Comparison of ENCODE assay signal across 9 cellular contexts in the genomic region with DNA sequence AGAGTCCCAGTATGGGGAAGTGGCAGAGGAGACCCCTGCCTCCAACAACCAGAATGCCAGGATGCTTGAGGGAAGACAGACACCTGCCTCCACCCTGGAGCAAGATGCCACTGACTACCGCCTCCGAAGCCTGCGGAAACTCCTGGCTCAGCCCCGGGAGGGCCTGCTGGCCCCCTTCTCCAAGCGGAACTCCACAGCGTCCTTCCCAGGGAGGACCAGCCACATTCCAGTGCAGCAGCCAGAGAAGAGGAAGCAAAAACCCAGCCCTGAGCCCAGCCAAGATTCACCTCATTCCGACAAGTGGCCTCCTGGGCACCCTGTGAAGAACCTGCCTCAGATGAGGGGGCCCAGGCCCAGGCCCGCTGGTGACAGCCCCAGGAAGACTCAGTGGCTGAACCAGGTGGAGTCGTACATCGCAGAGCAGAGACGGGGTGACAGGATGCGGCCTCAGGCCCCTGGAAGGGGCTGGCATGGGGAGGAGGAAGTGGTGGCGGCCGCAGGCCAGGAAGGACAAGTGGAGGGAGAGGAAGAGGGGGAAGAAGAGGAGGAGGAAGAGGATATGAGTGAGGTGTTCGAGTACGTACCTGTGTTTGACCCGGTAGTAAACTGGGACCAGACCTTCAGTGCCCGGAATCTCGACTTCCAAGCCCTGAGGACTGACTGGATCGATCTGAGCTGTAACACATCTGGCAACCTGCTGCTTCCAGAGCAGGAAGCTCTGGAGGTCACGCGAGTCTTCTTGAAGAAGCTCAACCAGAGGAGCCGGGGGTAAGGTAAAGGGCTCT.
DNase-seq lines count a peak whose midpoint lies in the region; ATAC-seq and TF ChIP-seq lines count a peak whose summit lies in the region.
"Had no signal": no experiment of that assay in that cellular context is flagged by ENCODE, and none has a peak within 500 bp of the region (broad histone marks: within the 10 kb centered on the region; RNA-seq: fewer than 3 reads in every experiment).

No MANE protein-coding gene starts in this region.

- no peak overlapping the region for H2BK120ac ChIP-seq in mesenchymal stem cell (ENCODE audit: low read depth, low read length)

- H3K4me3 ChIP-seq in GM12865 (ENCODE audit: low read depth, low read length), result peak overlapping the region; percentile 67
- peak overlapping the region in 1 of 2 experiments; percentile 48 for H3K4me3 ChIP-seq in neutrophil (ENCODE audit: low read depth in 1 of 2, low read length in 1 of 2)
- H3K4me3 ChIP-seq in mesenchymal stem cell (ENCODE audit: insufficient read depth in 1 of 2, low read depth in 1 of 2, low read length in 2 of 2), result no peak overlapping the region

- no peak overlapping the region for H2BK12ac ChIP-seq in mesenchymal stem cell (ENCODE audit: low read length in 2 of 2)

- no peak overlapping the region for H3K9ac ChIP-seq in mesenchymal stem cell (ENCODE audit: low read length)

- H3K23ac ChIP-seq in mesenchymal stem cell (ENCODE audit: low read length in 2 of 2), result no peak overlapping the region

- no peaks in the 10 kb centered on the region for H3K27me3 ChIP-seq in neutrophil
- H3K27me3 ChIP-seq in mesenchymal stem cell (ENCODE audit: control insufficient read depth in 1 of 2, insufficient read depth in 1 of 2, low read length in 2 of 2), result peaks cover 39 to 80% of the 10 kb centered on the region in 2 experiments

- no peak overlapping the region for H2BK15ac ChIP-seq in mesenchymal stem cell (ENCODE audit: low read depth, poor library complexity, severe bottlenecking)

- peaks cover 11 to 39% of the 10 kb centered on the region in 2 experiments for H3K4me1 ChIP-seq in neutrophil (ENCODE audit: control insufficient read depth in 1 of 2, insufficient read depth in 1 of 2, low read depth in 1 of 2, low read length in 1 of 2)
- H3K4me1 ChIP-seq in mesenchymal stem cell (ENCODE audit: control insufficient read depth, insufficient read depth, low read depth, low read length), result no peaks in the 10 kb centered on the region

- H3K9me3 ChIP-seq in neutrophil, result no peaks in the 10 kb centered on the region
- H3K9me3 ChIP-seq in mesenchymal stem cell (ENCODE audit: control insufficient read depth, low read length), result peaks cover 7% of the 10 kb centered on the region

- DNase-seq in GM12865 (ENCODE audit: low read depth), result peak; percentile 69
- DNase-seq in activated gamma-delta T cell (lab: John Stamatoyannopoulos, UW), result peak; percentile 37
- no peak for DNase-seq in mesenchymal stem cell
- DNase-seq in epidermal melanocyte (ENCODE audit: insufficient read length, low spot score), result no peak
- DNase-seq in activated CD4-positive, CD25-positive, alpha-beta regulatory T cell (lab: John Stamatoyannopoulos, UW), result no peak
- DNase-seq: NCI-H1105, NCI-H774 had no signal

- H3K18ac ChIP-seq in mesenchymal stem cell (ENCODE audit: low read depth in 1 of 2, low read length in 2 of 2), result no peak overlapping the region

- H2AFZ ChIP-seq in mesenchymal stem cell (ENCODE audit: low read depth, low read length), result no peak overlapping the region

- H4K8ac ChIP-seq in mesenchymal stem cell (ENCODE audit: low read length), result no peak overlapping the region

- H3K27ac ChIP-seq in neutrophil (peak overlapping the region; percentile 77), mesenchymal stem cell (ENCODE audit: low read length, poor library complexity, severe bottlenecking) (no peak overlapping the region)

- H4K91ac ChIP-seq in mesenchymal stem cell (ENCODE audit: low read length), result no peak overlapping the region

- H3K79me1 ChIP-seq in mesenchymal stem cell (replicated peaks; ENCODE audit: low read length, poor library complexity, severe bottlenecking), result no peaks in the 10 kb centered on the region

- TF ChIP-seq CTCF in GM12865 (IDR thresholded peaks at IDR 0.05; ENCODE audit: insufficient read depth, low read depth, low read length, missing control alignments), result no peak
- TF ChIP-seq CTCF in neutrophil (IDR thresholded peaks at IDR 0.05), result no peak

- no peak overlapping the region for H3K14ac ChIP-seq in mesenchymal stem cell (ENCODE audit: low read length in 2 of 2)

- H3K4ac ChIP-seq in mesenchymal stem cell (ENCODE audit: low read depth in 1 of 2, low read length in 2 of 2), result no peak overlapping the region

- no peak overlapping the region for H2AK5ac ChIP-seq in mesenchymal stem cell (ENCODE audit: low read length, severe bottlenecking)

- 88% methylated on average over 23 of the region's 23 CpGs for WGBS in mesenchymal stem cell

- H3K4me2 ChIP-seq in mesenchymal stem cell (ENCODE audit: low read length, poor library complexity, severe bottlenecking), result no peak overlapping the region

- H3K36me3 ChIP-seq in neutrophil, result peaks cover 25% of the 10 kb centered on the region
- no peaks in the 10 kb centered on the region for H3K36me3 ChIP-seq in mesenchymal stem cell (ENCODE audit: control insufficient read depth in 1 of 2, insufficient read depth in 2 of 2, low read depth in 1 of 2, low read length in 2 of 2)

- peak; percentile 59 for ATAC-seq in HG03342 (IDR thresholded peaks at IDR 0.05; ENCODE audit: unreplicated experiment)

- no peak overlapping the region for H2BK5ac ChIP-seq in mesenchymal stem cell (ENCODE audit: low read depth, low read length, poor library complexity, severe bottlenecking)

Comparison
In these comparisons a context has a peak if more than half of its experiments do, and no peak if none do; other contexts are left out.
1. DNase-seq: peak in GM12865 (single experiment) and activated gamma-delta T cell (single experiment); none in mesenchymal stem cell (single experiment), epidermal melanocyte (single experiment) and activated CD4-positive, CD25-positive, alpha-beta regulatory T cell (0 of 4).